ENCODE assay signal across 11 cellular contexts in the genomic region with DNA sequence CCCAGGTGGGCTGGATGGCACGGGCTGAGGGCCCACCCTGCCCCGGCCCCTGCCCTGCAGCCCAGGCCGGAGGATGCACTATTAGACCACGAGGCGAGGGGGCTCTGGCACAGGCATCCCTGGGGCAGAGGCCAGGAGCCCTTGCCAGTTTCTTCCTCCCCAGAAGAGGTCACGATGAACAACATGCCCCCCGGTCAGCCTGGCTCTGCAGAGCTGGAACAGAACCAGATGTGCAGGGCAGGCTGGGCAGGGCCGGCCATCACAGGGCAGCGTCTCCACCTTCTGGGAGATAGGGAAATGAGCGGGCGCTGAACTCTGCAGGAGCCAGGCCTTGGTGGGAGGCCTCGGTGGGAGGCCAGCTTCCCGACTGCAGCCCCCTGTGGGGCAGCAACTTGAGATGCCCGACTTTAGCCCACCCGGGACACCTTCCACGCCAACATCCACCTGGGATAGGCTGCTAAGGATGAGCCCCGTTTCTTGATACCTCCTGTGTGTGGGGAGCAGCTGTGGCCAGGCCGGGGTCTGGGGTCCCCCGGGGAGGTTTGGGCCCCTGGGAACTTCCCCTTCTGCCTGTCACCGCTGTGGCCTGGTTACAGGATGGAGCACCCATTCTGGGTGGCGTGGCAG. TPM values are rescaled to one million over a fixed set of nuclear protein-coding genes. Genes with fewer than 3 reads are reported as not detected.
DNase-seq lines count a peak whose midpoint lies in the region; ATAC-seq and TF ChIP-seq lines count a peak whose summit lies in the region.
"Had no signal": no experiment of that assay in that cellular context is flagged by ENCODE, and none has a peak within 500 bp of the region (broad histone marks: within the 10 kb centered on the region; RNA-seq: fewer than 3 reads in every experiment).

No MANE protein-coding gene starts in this region.

- H3F3A ChIP-seq in neural progenitor cell (ENCODE audit: low read depth), result peaks cover 17% of the 10 kb centered on the region

- no peak overlapping the region for H3K4me2 ChIP-seq in neural progenitor cell

- no peaks in the 10 kb centered on the region for H3K27me3 ChIP-seq in foreskin keratinocyte
- H3K27me3 ChIP-seq in neural progenitor cell, result peaks cover 10% of the 10 kb centered on the region

- intact Hi-C loops in posterior vena cava (cut with DNase I), result no loop called here

- H4K20me1 ChIP-seq in neural progenitor cell (ENCODE audit: low read depth), result peaks cover 13% of the 10 kb centered on the region

- no peaks in the 10 kb centered on the region for H3K36me3 Mint-ChIP-seq in neural progenitor cell
- H3K36me3 Mint-ChIP-seq: activated naive CD4-positive, alpha-beta T cell treated with anti-CD3 and anti-CD28 coated beads, Interleukin-2, amount 50 U/mL, for 24 hours had no signal

- peaks cover 20% of the 10 kb centered on the region for H3K4me1 ChIP-seq in foreskin keratinocyte
- peaks cover 21% of the 10 kb centered on the region for H3K4me1 ChIP-seq in neural progenitor cell

- no peaks in the 10 kb centered on the region for H3K36me3 ChIP-seq in neural progenitor cell

- no peak overlapping the region for H3K4me3 ChIP-seq in neural progenitor cell

- no peaks in the 10 kb centered on the region for H3K9me3 Mint-ChIP-seq in neural progenitor cell
- H3K9me3 Mint-ChIP-seq: activated naive CD4-positive, alpha-beta T cell treated with anti-CD3 and anti-CD28 coated beads, Interleukin-2, amount 50 U/mL, for 24 hours had no signal

- ATAC-seq in foreskin keratinocyte, result no peak
- ATAC-seq in GM21515 (IDR thresholded peaks at IDR 0.05; ENCODE audit: unreplicated experiment), result no peak
- no peak for ATAC-seq in HG03520 (IDR thresholded peaks at IDR 0.05; ENCODE audit: unreplicated experiment)

- H3K79me2 ChIP-seq in neural progenitor cell (ENCODE audit: low read depth), result no peaks in the 10 kb centered on the region

- peaks cover 38% of the 10 kb centered on the region for H3K4me1 Mint-ChIP-seq in neural progenitor cell

- H3K27ac ChIP-seq in foreskin keratinocyte (no peak overlapping the region), neural progenitor cell (no peak overlapping the region)

- TF ChIP-seq CTCF in foreskin keratinocyte (conservative IDR thresholded peaks at IDR 0.05) (peak; percentile 8), neural progenitor cell (IDR thresholded peaks at IDR 0.05) (no peak)

- no peaks in the 10 kb centered on the region for H3K9me3 ChIP-seq in neural progenitor cell (ENCODE audit: low read depth)

- DNase-seq in activated CD4-positive, alpha-beta T cell treated with anti-CD3 and anti-CD28 coated beads for 48 hours, result peak; percentile 1
- no peak for DNase-seq in activated CD4-positive, alpha-beta T cell treated with anti-CD3 and anti-CD28 coated beads for 1 hour
- DNase-seq in NCI-H226 (peak; percentile 45), foreskin keratinocyte (no peak), posterior vena cava (ENCODE audit: low spot score) (peak; percentile 79), neural progenitor cell (ENCODE audit: low spot score) (no peak)
- DNase-seq: activated CD4-positive, alpha-beta T cell treated with anti-CD3 and anti-CD28 coated beads, Interleukin-2, amount 50 U/mL, for 1 hour; NCI-H2107 had no signal

- H3K27ac Mint-ChIP-seq in neural progenitor cell, result no peak overlapping the region
- H3K27ac Mint-ChIP-seq: activated naive CD4-positive, alpha-beta T cell treated with anti-CD3 and anti-CD28 coated beads, Interleukin-2, amount 50 U/mL, for 24 hours had no signal

- H3K27me3 Mint-ChIP-seq in neural progenitor cell (ENCODE audit: insufficient read depth, low read depth), result no peaks in the 10 kb centered on the region
- H3K27me3 Mint-ChIP-seq: activated naive CD4-positive, alpha-beta T cell treated with anti-CD3 and anti-CD28 coated beads, Interleukin-2, amount 50 U/mL, for 24 hours had no signal

- H2AFZ ChIP-seq in neural progenitor cell (replicated peaks), result no peak overlapping the region

- no peak overlapping the region for H3K9ac ChIP-seq in neural progenitor cell

- H3K4me3 Mint-ChIP-seq in neural progenitor cell, result no peak overlapping the region
- H3K4me3 Mint-ChIP-seq: activated naive CD4-positive, alpha-beta T cell treated with anti-CD3 and anti-CD28 coated beads, Interleukin-2, amount 50 U/mL, for 24 hours had no signal

RNA-seq across cellular contexts. Expression of a gene that starts 21.8 kb away (rescaled TPM):
- total RNA-seq in foreskin keratinocyte, result 8.2 and 12.2 TPM in 2 replicates
- 14.8 and 16.4 TPM in 2 replicates for polyA plus RNA-seq in foreskin keratinocyte
- total RNA-seq in posterior vena cava, result 1 to 10 TPM; 3.6 to 3.9 TPM
- 3.0 and 11.6 TPM in 2 replicates for total RNA-seq in neural progenitor cell (ENCODE audit: low replicate concordance)

RNA-seq across cellular contexts. Expression of a gene that starts 21.8 kb away (rescaled TPM):
- total RNA-seq in foreskin keratinocyte, result 21.9 and 24.7 TPM in 2 replicates
- 18.0 and 18.1 TPM in 2 replicates for polyA plus RNA-seq in foreskin keratinocyte
- total RNA-seq in posterior vena cava, result 1 to 10 TPM; 7.6 to 8.6 TPM
- 7.3 and 16.3 TPM in 2 replicates for total RNA-seq in neural progenitor cell (ENCODE audit: low replicate concordance)

Comparison
In these comparisons a context has a peak if more than half of its experiments do, and no peak if none do; other contexts are left out.
1. DNase-seq: peak in activated CD4-positive, alpha-beta T cell treated with anti-CD3 and anti-CD28 coated beads for 48 hours (single experiment), NCI-H226 (single experiment) and posterior vena cava (single experiment); none in activated CD4-positive, alpha-beta T cell treated with anti-CD3 and anti-CD28 coated beads for 1 hour (single experiment), foreskin keratinocyte (0 of 2) and neural progenitor cell (single experiment).